ENCODE assay signal across 35 cellular contexts in the genomic region with DNA sequence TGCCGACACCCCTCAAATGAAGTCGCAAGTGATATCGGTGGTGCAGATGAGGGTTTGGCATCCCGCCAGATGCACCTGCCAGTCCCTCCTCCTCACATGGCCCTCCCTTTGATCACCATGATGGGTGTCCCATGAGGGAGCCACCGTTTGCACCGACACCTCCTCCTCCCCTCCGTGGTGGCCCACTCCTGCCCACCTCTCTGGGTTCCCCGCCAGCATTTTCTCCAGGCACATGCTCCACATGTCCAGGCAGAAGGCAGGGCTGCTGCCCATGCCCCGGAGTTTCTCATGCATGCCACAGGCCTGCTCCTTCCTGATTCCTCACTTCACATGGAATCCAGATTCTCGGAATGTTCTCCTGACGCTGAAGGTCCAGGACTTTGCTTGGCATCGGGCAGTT. TPM values are rescaled to one million over a fixed set of nuclear protein-coding genes. Genes with fewer than 3 reads are reported as not detected.
A peak's percentile ranks its signal among the peaks of the same experiment; 100 is the strongest.
DNase-seq lines count a peak whose midpoint lies in the region; ATAC-seq, FAIRE-seq and TF ChIP-seq lines count a peak whose summit lies in the region.
"Had no signal": no experiment of that assay in that cellular context is flagged by ENCODE, and none has a peak within 500 bp of the region (broad histone marks: within the 10 kb centered on the region; RNA-seq: fewer than 3 reads in every experiment).

No MANE protein-coding gene starts in this region.

- H3K56ac ChIP-seq in H1 (replicated peaks; ENCODE audit: insufficient read length, low read depth, low read length), result no peak overlapping the region

- H3K18ac ChIP-seq in H1 (ENCODE audit: extremely low read depth, low read length), result no peak overlapping the region

- H4K91ac ChIP-seq in H1 (replicated peaks; ENCODE audit: insufficient read length, low read length), result peak overlapping the region; percentile 40

- peak overlapping the region; percentile 36; the same call in 1 of the 2 replicates for H2BK5ac ChIP-seq in H1 (ENCODE audit: low read depth, low read length)

- intact Hi-C loops in aorta (cut with DNase I), result no loop called here

- DNase-seq in NAMALWA (ENCODE audit: low spot score), result peak; percentile 16
- DNase-seq in H1 (ENCODE audit: low read depth in 1 of 2, low spot score in 2 of 2), result no peak
- DNase-seq in aorta, result peak in 1 of 2 donors; percentile 59
- no peak for DNase-seq in NCI-H774 (lab: John Stamatoyannopoulos, UW)
- no peak for DNase-seq in retina
- DNase-seq: activated CD4-positive, alpha-beta T cell treated with anti-CD3 and anti-CD28 coated beads, Interleukin-2, amount 10 ng/mL, durations not matched to agents 24 days and 14 days; activated gamma-delta T cell treated with Interleukin-2 at 50 U/mL for 16 hours; activated naive CD8-positive, alpha-beta T cell treated with anti-CD3 and anti-CD28 coated beads, Interleukin-2, amount 50 U/mL, for 24 hours; activated T-cell treated with anti-CD3 and anti-CD28 coated beads, Interleukin-2, amount 50 U/mL, for 4 hours; body of pancreas; DND-41; effector CD4-positive, alpha-beta T cell; head of caudate nucleus; KG1; kidney; lower lobe of right lung; MV-4-11; NCI-H1694; NCI-H2171; NCI-H524; nephron progenitor cell; ovary; right lobe of liver; SHP77 treated with DMSO at 0.1 percent for 48 hours; stimulated activated CD4-positive, alpha-beta T cell treated with anti-CD3 and anti-CD28 coated beads, Interleukin-15, amount 100 ng/mL, for 24 hours; stimulated activated naive CD8-positive, alpha-beta T cell treated with anti-CD3 and anti-CD28 coated beads, Interleukin-15, Interleukin-2, amounts not matched to agents 100 U/mL and 50 U/mL, for 24 hours had no signal

- ATAC-seq in aorta (ENCODE audit: low FRiP score) (peak; percentile 16), GM18870 (IDR thresholded peaks at IDR 0.05; ENCODE audit: unreplicated experiment) (no peak)
- ATAC-seq: activated naive CD8-positive, alpha-beta T cell treated with anti-CD3 and anti-CD28 coated beads, Interleukin-2, amount 50 U/mL, for 24 hours; activated T-cell treated with anti-CD3 and anti-CD28 coated beads, Interleukin-2, amount 50 U/mL, for 4 hours; body of pancreas; lower lobe of right lung; right lobe of liver; stimulated activated naive CD8-positive, alpha-beta T cell treated with anti-CD3 and anti-CD28 coated beads, Interleukin-15, Interleukin-2, amounts not matched to agents 100 U/mL and 50 U/mL, for 24 hours had no signal

- H3K36me3 ChIP-seq in H1 (ENCODE audit: control insufficient read depth in 2 of 4, insufficient read depth in 4 of 4, low read length in 3 of 4), result peaks cover 0 to 4% (median 1%) of the 10 kb centered on the region in 4 experiments; a peak in 3 of 8 replicates
- H3K36me3 ChIP-seq in rectal smooth muscle tissue (ENCODE audit: control insufficient read depth, insufficient read depth, low read length), result peaks cover 4% of the 10 kb centered on the region
- no peaks in the 10 kb centered on the region for H3K36me3 ChIP-seq in aorta (ENCODE audit: control insufficient read depth in 1 of 2, insufficient read depth in 2 of 2, low read length in 1 of 2)
- H3K36me3 ChIP-seq: ovary, right lobe of liver had no signal

- POLR2A ChIA-PET in H1 (lab: Charles Lee; ENCODE audit: partially characterized antibody), result interaction anchor here (1.3 to 2.6 kb wide), 2 partner anchors 49 to 91 kb away, joined by 4 to 7 read pairs; a partner anchor contains a TSS

- peaks cover 6% of the 10 kb centered on the region in 2 experiments for H4K20me1 ChIP-seq in H1 (replicated peaks in 1 of 2; ENCODE audit: control insufficient read depth in 1 of 2, insufficient read depth in 2 of 2, low read length in 2 of 2)

- TF ChIP-seq CTCF in H1 (IDR thresholded peaks at IDR 0.05; ENCODE audit: control extremely low read depth in 1 of 3, insufficient read depth in 1 of 3, low read depth in 1 of 3, low read length in 3 of 3), result no peak

- H2AFZ ChIP-seq in H1 (ENCODE audit: low read length), result no peak overlapping the region

- no peak for FAIRE-seq in H1 (lab: Jason Lieb, UNC)
- FAIRE-seq: GM18507, HTR-8/SVneo, kidney had no signal

- H3K9ac ChIP-seq in H1 (replicated peaks in 1 of 4; ENCODE audit: extremely low read depth in 1 of 4, low read depth in 3 of 4, low read length in 3 of 4) (no peak overlapping the region), rectal smooth muscle tissue (ENCODE audit: low read length) (no peak overlapping the region)

- H4K5ac ChIP-seq in H1 (ENCODE audit: insufficient read length, low read depth, low read length), result no peak overlapping the region

- H2BK120ac ChIP-seq in H1 (replicated peaks; ENCODE audit: low read depth, low read length), result no peak overlapping the region

- H3K9me3 ChIP-seq in H1 (ENCODE audit: insufficient read depth in 2 of 2, low read depth in 1 of 2, low read length in 1 of 2) (no peaks in the 10 kb centered on the region), aorta (ENCODE audit: control insufficient read depth, low read length) (no peaks in the 10 kb centered on the region)
- H3K9me3 ChIP-seq: body of pancreas, lower lobe of right lung, ovary, right lobe of liver, tibial nerve had no signal

- H4K8ac ChIP-seq in H1 (ENCODE audit: extremely low read depth, insufficient read depth, low read length), result no peak overlapping the region

- no peak for TF ChIP-seq POLR2A in H1 (IDR thresholded peaks at IDR 0.05; ENCODE audit: control extremely low read depth in 1 of 2, low read depth in 2 of 2, low read length in 2 of 2)

- H3K27ac ChIP-seq in H1 (ENCODE audit: low read depth, low read length) (no peak overlapping the region), rectal smooth muscle tissue (ENCODE audit: low read depth, low read length) (peak overlapping the region; percentile 10), aorta (ENCODE audit: low read depth in 1 of 2, low read length in 2 of 2) (peak overlapping the region in 1 of 2 donors; percentile 33)
- H3K27ac ChIP-seq: body of pancreas, C4-2B, epithelial cell of prostate, lower lobe of right lung, ovary, right lobe of liver, tibial nerve, VCaP had no signal

- no peaks in the 10 kb centered on the region for H3K23me2 ChIP-seq in H1 (ENCODE audit: low read depth, low read length)

- peaks cover 12% of the 10 kb centered on the region for H3K79me1 ChIP-seq in H1 (ENCODE audit: low read depth, low read length)

- 82% methylated on average over 11 of the region's 12 CpGs; no CpG with 5 or more reads in 1 of the 2 experiments for WGBS in H1 (ENCODE audit: extremely low coverage in 1 of 2, insufficient coverage in 1 of 2, insufficient read length in 1 of 2, insufficient replicate concordance in 2 of 2, low coverage in 1 of 2, low lambda C conversion rate in 2 of 2, missing lambda C conversion rate in 1 of 2), 2 experiments
- WGBS in aorta, 2 donors, result 30% methylated on average over 12 of the region's 12 CpGs

- no peak overlapping the region for H2AK5ac ChIP-seq in H1 (ENCODE audit: low read depth, low read length)

- no peak overlapping the region for H3K23ac ChIP-seq in H1 (ENCODE audit: insufficient read length)

- H3K4me3 ChIP-seq in H1 (ENCODE audit: extremely low read depth in 1 of 4, insufficient read depth in 2 of 4, low read depth in 3 of 4, low read length in 4 of 4) (no peak overlapping the region), rectal smooth muscle tissue (ENCODE audit: low read length) (no peak overlapping the region), aorta (ENCODE audit: low read length in 2 of 2) (no peak overlapping the region)
- H3K4me3 ChIP-seq: body of pancreas, lower lobe of right lung, ovary, right lobe of liver, tibial nerve had no signal

- no peak overlapping the region for H3K14ac ChIP-seq in H1 (ENCODE audit: insufficient read length)

- H3K4me2 ChIP-seq in H1 (ENCODE audit: insufficient read depth in 1 of 2, low read depth in 2 of 2, low read length in 2 of 2), result no peak overlapping the region

- TF ChIP-seq EP300 in H1 (IDR thresholded peaks at IDR 0.05; ENCODE audit: borderline replicate concordance in 1 of 2, low read depth in 2 of 2, low read length in 2 of 2), result no peak

- H3K4ac ChIP-seq in H1 (replicated peaks; ENCODE audit: insufficient read length, low read depth, low read length), result no peak overlapping the region

- H3K79me2 ChIP-seq in H1 (ENCODE audit: control insufficient read depth in 1 of 2, insufficient read depth in 2 of 2, low read length in 2 of 2), result peaks cover 0 to 10% of the 10 kb centered on the region in 2 experiments; a peak in 1 of 4 replicates

- CTCF ChIA-PET in H1 (lab: Charles Lee; ENCODE audit: partially characterized antibody), result interaction anchor here (1.2 to 2.6 kb wide), 3 partner anchors 12 to 55 kb away, joined by 3 to 11 read pairs (median 3); no protein-coding TSS in a partner anchor

- no peak overlapping the region for H2BK20ac ChIP-seq in H1 (ENCODE audit: low read length)

- no peak overlapping the region for H2BK15ac ChIP-seq in H1 (ENCODE audit: low read length)

- TF ChIP-seq RAD21 in H1 (IDR thresholded peaks at IDR 0.05 in 1 of 2, conservative IDR thresholded peaks at IDR 0.05 in 1 of 2; ENCODE audit: low read depth in 2 of 2, low read length in 2 of 2), result no peak

- H3K27me3 ChIP-seq in H1 (replicated peaks in 1 of 4; ENCODE audit: control insufficient read depth in 3 of 4, extremely low read depth in 1 of 4, insufficient read depth in 3 of 4, low read length in 3 of 4) (no peaks in the 10 kb centered on the region), rectal smooth muscle tissue (ENCODE audit: control insufficient read depth, insufficient read depth, low read length) (no peaks in the 10 kb centered on the region), aorta (ENCODE audit: control insufficient read depth in 1 of 2, insufficient read depth in 2 of 2, low read length in 1 of 2) (no peaks in the 10 kb centered on the region)
- H3K27me3 ChIP-seq: body of pancreas, ovary, right lobe of liver, tibial nerve had no signal

- H3K4me1 ChIP-seq in H1 (replicated peaks in 1 of 4; ENCODE audit: control insufficient read depth in 3 of 4, insufficient read depth in 4 of 4, low read length in 3 of 4), result peaks cover 3 to 17% (median 10%) of the 10 kb centered on the region in 4 experiments; a peak in 6 of 7 replicates
- peaks cover 56% of the 10 kb centered on the region for H3K4me1 ChIP-seq in rectal smooth muscle tissue (ENCODE audit: control insufficient read depth, insufficient read depth, low read length)
- peaks cover 1 to 3% of the 10 kb centered on the region in 2 donors for H3K4me1 ChIP-seq in aorta (ENCODE audit: control insufficient read depth in 1 of 2, insufficient read depth in 2 of 2, low read length in 2 of 2)
- H3K4me1 ChIP-seq: right lobe of liver had no signal

- 0 out of 2 replicates have a peak overlapping the region, but pooled peaks have one; percentile 51 for H2BK12ac ChIP-seq in H1 (ENCODE audit: low read depth, low read length)

RNA-seq across cellular contexts. Expression of a gene that starts 49.3 kb away (rescaled TPM):
- 77.0 and 80.4 TPM in 2 replicates for total RNA-seq in H1 (2021; fragmentation: NEBNext Ultra II Directional; extraction: Animal tissue kit (Norgen Biotek cat#: 25700))
- polyA plus RNA-seq in H1 (2011; rRNA removed) (87.3 and 133 TPM in 2 replicates), aorta (100 to 1,000 TPM; 117 to 670 TPM)
- polyA plus RNA-seq in H1 (2011; cell fraction: cytosol; rRNA removed), result 64.4 TPM
- 260 TPM for polyA plus RNA-seq in H1 (2011; cell fraction: nucleus; rRNA removed)
- polyA plus RNA-seq in H1 (2012, experiment 1 of 2), result 45.6 to 82.2 TPM (median 69.4 TPM) in 4 replicates
- polyA plus RNA-seq in H1 (2012, experiment 2 of 2), result 40.9 TPM
- 143 TPM for polyA plus RNA-seq in H1 (2013, experiment 1 of 2)
- polyA plus RNA-seq in H1 (2013, experiment 2 of 2), result 123 TPM
- polyA minus RNA-seq in H1 (2011; rRNA and poly(A)+ RNA removed), result 69.1 and 74.8 TPM in 2 replicates
- 78.9 TPM for polyA minus RNA-seq in H1 (2011; cell fraction: cytosol; rRNA and poly(A)+ RNA removed)
- polyA minus RNA-seq in H1 (2011; cell fraction: nucleus; rRNA and poly(A)+ RNA removed), result 109 TPM
- total RNA-seq in aorta, result 1,000 to 10,000 TPM in 1 of 2 donors, 100 to 1,000 TPM in 1; 693 to 1,110 TPM
- total RNA-seq: activated CD4-positive, alpha-beta T cell treated with anti-CD3 and anti-CD28 coated beads, Interleukin-2, amount 10 ng/mL, durations not matched to agents 24 days and 14 days; activated CD8-positive, alpha-beta memory T cell treated with anti-CD3 and anti-CD28 coated beads for 36 hours had no signal

RNA-seq across cellular contexts. Expression of a gene that starts 49.4 kb away (rescaled TPM):
- 82.0 and 91.0 TPM in 2 replicates for total RNA-seq in H1 (2021; fragmentation: NEBNext Ultra II Directional; extraction: Animal tissue kit (Norgen Biotek cat#: 25700))
- polyA plus RNA-seq in H1 (2011; rRNA removed) (30.7 and 31.7 TPM in 2 replicates), aorta (100 to 1,000 TPM in 1 of 2 donors, 10 to 100 TPM in 1; 73.3 to 379 TPM)
- 31.3 TPM for polyA plus RNA-seq in H1 (2011; cell fraction: cytosol; rRNA removed)
- 69.4 TPM for polyA plus RNA-seq in H1 (2011; cell fraction: nucleus; rRNA removed)
- 39.8 to 46.7 TPM (median 43.8 TPM) in 4 replicates for polyA plus RNA-seq in H1 (2012, experiment 1 of 2)
- polyA plus RNA-seq in H1 (2012, experiment 2 of 2), result 17.1 TPM
- polyA plus RNA-seq in H1 (2013, experiment 1 of 2), result 88.0 TPM
- polyA plus RNA-seq in H1 (2013, experiment 2 of 2), result 83.1 TPM
- 46.9 and 65.9 TPM in 2 replicates for polyA minus RNA-seq in H1 (2011; rRNA and poly(A)+ RNA removed)
- polyA minus RNA-seq in H1 (2011; cell fraction: cytosol; rRNA and poly(A)+ RNA removed), result 44.9 TPM
- polyA minus RNA-seq in H1 (2011; cell fraction: nucleus; rRNA and poly(A)+ RNA removed), result 51.4 TPM
- 100 to 1,000 TPM; 564 to 910 TPM for total RNA-seq in aorta
- total RNA-seq: activated CD4-positive, alpha-beta T cell treated with anti-CD3 and anti-CD28 coated beads, Interleukin-2, amount 10 ng/mL, durations not matched to agents 24 days and 14 days; activated CD8-positive, alpha-beta memory T cell treated with anti-CD3 and anti-CD28 coated beads for 36 hours had no signal
